In the genomic region with DNA sequence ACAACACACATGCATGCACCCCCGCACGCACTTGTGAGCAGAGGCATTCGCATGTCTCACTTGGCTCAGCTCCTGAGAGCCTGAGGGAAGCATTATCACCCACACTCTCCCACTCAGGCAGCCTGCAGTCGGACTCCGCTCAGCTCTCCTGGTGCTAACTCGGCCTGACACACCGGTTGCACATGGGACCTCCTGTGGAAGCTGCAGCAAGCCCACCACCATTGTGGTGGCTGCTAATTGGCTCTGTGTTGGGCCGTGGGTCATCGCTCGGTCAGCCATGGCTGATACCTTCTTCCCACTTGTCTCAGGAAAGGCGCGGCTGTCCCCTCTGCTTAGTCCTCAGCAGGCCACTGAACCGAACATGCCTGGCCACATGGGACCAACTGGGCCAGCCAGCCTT, we compare ENCODE assay signal across 21 cellular contexts.
"Had no signal": no experiment of that assay in that cellular context is flagged by ENCODE, and none has a peak within 500 bp of the region (broad histone marks: within the 10 kb centered on the region; RNA-seq: fewer than 3 reads in every experiment).

No MANE protein-coding gene starts in this region.

- H3K4me1 ChIP-seq: breast epithelium, colonic mucosa, esophagus muscularis mucosa, gastrocnemius medialis, lower lobe of right lung, testis had no signal

- H3K27me3 ChIP-seq: colonic mucosa, testis had no signal

- DNase-seq: activated CD4-positive, alpha-beta T cell treated with anti-CD3 and anti-CD28 coated beads for 4 hours; activated CD4-positive, alpha-beta T cell treated with anti-CD3 and anti-CD28 coated beads, Interleukin-2, amount 50 U/mL, for 48 hours; activated CD4-positive, CD25-positive, alpha-beta regulatory T cell; activated effector memory CD4-positive, alpha-beta T cell treated with Interleukin-2 at 50 U/mL for 16 hours; activated naive CD4-positive, alpha-beta T cell treated with anti-CD3 and anti-CD28 coated beads for 36 hours; activated T-cell treated with anti-CD3 and anti-CD28 coated beads, Interleukin-2, amount 50 U/mL, for 48 hours; amniotic stem cell; colonic mucosa; gastrocnemius medialis; hypothalamus; islet precursor cell; left colon; lower lobe of right lung; mesendoderm; naive B cell; small intestine; stimulated activated CD4-positive, alpha-beta T cell treated with anti-CD3 and anti-CD28 coated beads, Interleukin-15, amount 100 ng/mL, for 24 hours; T1000; testis had no signal

- H3K9me3 ChIP-seq: breast epithelium, colonic mucosa, esophagus muscularis mucosa, gastrocnemius medialis, lower lobe of right lung, testis had no signal

- H3K4me3 ChIP-seq: breast epithelium, colonic mucosa, esophagus muscularis mucosa, gastrocnemius medialis, lower lobe of right lung, testis had no signal

- H3K27ac ChIP-seq: breast epithelium, colonic mucosa, esophagus muscularis mucosa, gastrocnemius medialis, lower lobe of right lung, testis had no signal

- H3K36me3 ChIP-seq: breast epithelium, colonic mucosa, esophagus muscularis mucosa, gastrocnemius medialis, lower lobe of right lung had no signal
